13 cellular contexts compared by ENCODE assay signal in genomic region chr2:150601280-150602038, GRCh38.
DNase-seq lines count a peak whose midpoint lies in the region; ATAC-seq and TF ChIP-seq lines count a peak whose summit lies in the region.
"Had no signal": no experiment of that assay in that cellular context is flagged by ENCODE, and none has a peak within 500 bp of the region (broad histone marks: within the 10 kb centered on the region; RNA-seq: fewer than 3 reads in every experiment).

No MANE protein-coding gene starts in this region.

- H3K36me3 ChIP-seq in hepatocyte (replicated peaks; ENCODE audit: insufficient read depth, low read depth) (no peaks in the 10 kb centered on the region), GM23338 (ENCODE audit: insufficient read depth) (no peaks in the 10 kb centered on the region)
- H3K36me3 ChIP-seq: gastrocnemius medialis, SJCRH30 had no signal

- TF ChIP-seq CTCF in hepatocyte (IDR thresholded peaks at IDR 0.05; ENCODE audit: poor library complexity): no peak
- TF ChIP-seq CTCF in GM23338 (conservative IDR thresholded peaks at IDR 0.05; ENCODE audit: low read depth in 2 of 2): no peak

- H2AFZ ChIP-seq in hepatocyte (no peak overlapping the region), GM23338 (no peak overlapping the region)

- ATAC-seq in sciatic nerve (peak; percentile 32), GM23338 (no peak), HG03159 (IDR thresholded peaks at IDR 0.05; ENCODE audit: unreplicated experiment) (no peak), HG02970 (IDR thresholded peaks at IDR 0.05; ENCODE audit: low FRiP score, unreplicated experiment) (no peak)
- ATAC-seq: activated naive CD4-positive, alpha-beta T cell treated with anti-CD3 and anti-CD28 coated beads, Interleukin-2, amount 50 U/mL, for 72 hours; gastrocnemius medialis had no signal

- no peaks in the 10 kb centered on the region for H3K79me2 ChIP-seq in hepatocyte
- H3K79me2 ChIP-seq in GM23338 (replicated peaks; ENCODE audit: insufficient read depth): no peaks in the 10 kb centered on the region

- H3K27ac ChIP-seq in hepatocyte (no peak overlapping the region), GM23338 (ENCODE audit: low read depth) (no peak overlapping the region)
- H3K27ac ChIP-seq: gastrocnemius medialis, SJCRH30 had no signal

- no peaks in the 10 kb centered on the region for H3K4me1 ChIP-seq in hepatocyte (ENCODE audit: insufficient read depth)
- no peaks in the 10 kb centered on the region for H3K4me1 ChIP-seq in GM23338 (ENCODE audit: insufficient read depth)
- H3K4me1 ChIP-seq: gastrocnemius medialis had no signal

- H3K9me3 Mint-ChIP-seq in GM23338: no peaks in the 10 kb centered on the region

- H3K9me2 ChIP-seq in hepatocyte (replicated peaks; ENCODE audit: insufficient read depth): no peaks in the 10 kb centered on the region
- H3K9me2 ChIP-seq in GM23338 (ENCODE audit: insufficient read depth): no peaks in the 10 kb centered on the region

- H3K4me3 Mint-ChIP-seq in GM23338: no peak overlapping the region

- H3K27me3 ChIP-seq in hepatocyte (no peaks in the 10 kb centered on the region), GM23338 (ENCODE audit: insufficient read depth) (no peaks in the 10 kb centered on the region)
- H3K27me3 ChIP-seq: gastrocnemius medialis, SJCRH30 had no signal

- H3F3A ChIP-seq in GM23338 (replicated peaks; ENCODE audit: low read depth): no peaks in the 10 kb centered on the region

- DNase-seq in HCEC 1CT (peak; percentile 82), astrocyte of the hippocampus (ENCODE audit: low read depth, low spot score) (peak; percentile 78), hepatocyte (ENCODE audit: low spot score) (no peak), sciatic nerve (ENCODE audit: low spot score) (no peak), GM23338 (ENCODE audit: low spot score) (no peak), DMS79 (lab: John Stamatoyannopoulos, UW) (no peak)
- DNase-seq: dermis blood vessel endothelial cell, gastrocnemius medialis, kidney, SJCRH30 had no signal

- H3K9me3 ChIP-seq in hepatocyte (ENCODE audit: low read depth): no peaks in the 10 kb centered on the region
- H3K9me3 ChIP-seq: gastrocnemius medialis, SJCRH30 had no signal

- peak overlapping the region; percentile 28 for H3K4me2 ChIP-seq in hepatocyte
- H3K4me2 ChIP-seq in GM23338: no peak overlapping the region

- H3K27ac Mint-ChIP-seq in GM23338: no peak overlapping the region
- H3K27ac Mint-ChIP-seq: activated naive CD4-positive, alpha-beta T cell treated with anti-CD3 and anti-CD28 coated beads, Interleukin-2, amount 50 U/mL, for 72 hours had no signal

- WGBS in hepatocyte (ENCODE audit: low lambda C conversion rate, missing lambda C conversion rate): 70% methylated on average over 6 of the region's 6 CpGs

- H4K20me1 ChIP-seq in hepatocyte (ENCODE audit: insufficient read depth, poor library complexity, severe bottlenecking) (no peaks in the 10 kb centered on the region), GM23338 (replicated peaks; ENCODE audit: insufficient read depth) (no peaks in the 10 kb centered on the region)

- intact Hi-C loops in sciatic nerve (cut with DNase I): no loop called here

- H3K4me3 ChIP-seq in hepatocyte (no peak overlapping the region), GM23338 (no peak overlapping the region)
- H3K4me3 ChIP-seq: gastrocnemius medialis, SJCRH30 had no signal

- peaks cover 2% of the 10 kb centered on the region; the same call in 1 of the 3 replicates for H3K36me3 Mint-ChIP-seq in GM23338 (ENCODE audit: low read depth)
- H3K36me3 Mint-ChIP-seq: activated naive CD4-positive, alpha-beta T cell treated with anti-CD3 and anti-CD28 coated beads, Interleukin-2, amount 50 U/mL, for 72 hours had no signal

- 0 out of 3 replicates have a peak, but pooled peaks cover under 1% of the 10 kb centered on the region for H3K4me1 Mint-ChIP-seq in GM23338

- H3K27me3 Mint-ChIP-seq in GM23338 (ENCODE audit: insufficient read depth, low read depth, poor library complexity): peaks cover 1% of the 10 kb centered on the region

TF ChIP-seq in GM23338, 12 proteins besides CTCF, POLR2A, EP300 and RAD21 (continues in another document):
- TF ChIP-seq REST (IDR thresholded peaks at IDR 0.05; ENCODE audit: unreplicated experiment): no peak
- TF ChIP-seq, protein P1, sequence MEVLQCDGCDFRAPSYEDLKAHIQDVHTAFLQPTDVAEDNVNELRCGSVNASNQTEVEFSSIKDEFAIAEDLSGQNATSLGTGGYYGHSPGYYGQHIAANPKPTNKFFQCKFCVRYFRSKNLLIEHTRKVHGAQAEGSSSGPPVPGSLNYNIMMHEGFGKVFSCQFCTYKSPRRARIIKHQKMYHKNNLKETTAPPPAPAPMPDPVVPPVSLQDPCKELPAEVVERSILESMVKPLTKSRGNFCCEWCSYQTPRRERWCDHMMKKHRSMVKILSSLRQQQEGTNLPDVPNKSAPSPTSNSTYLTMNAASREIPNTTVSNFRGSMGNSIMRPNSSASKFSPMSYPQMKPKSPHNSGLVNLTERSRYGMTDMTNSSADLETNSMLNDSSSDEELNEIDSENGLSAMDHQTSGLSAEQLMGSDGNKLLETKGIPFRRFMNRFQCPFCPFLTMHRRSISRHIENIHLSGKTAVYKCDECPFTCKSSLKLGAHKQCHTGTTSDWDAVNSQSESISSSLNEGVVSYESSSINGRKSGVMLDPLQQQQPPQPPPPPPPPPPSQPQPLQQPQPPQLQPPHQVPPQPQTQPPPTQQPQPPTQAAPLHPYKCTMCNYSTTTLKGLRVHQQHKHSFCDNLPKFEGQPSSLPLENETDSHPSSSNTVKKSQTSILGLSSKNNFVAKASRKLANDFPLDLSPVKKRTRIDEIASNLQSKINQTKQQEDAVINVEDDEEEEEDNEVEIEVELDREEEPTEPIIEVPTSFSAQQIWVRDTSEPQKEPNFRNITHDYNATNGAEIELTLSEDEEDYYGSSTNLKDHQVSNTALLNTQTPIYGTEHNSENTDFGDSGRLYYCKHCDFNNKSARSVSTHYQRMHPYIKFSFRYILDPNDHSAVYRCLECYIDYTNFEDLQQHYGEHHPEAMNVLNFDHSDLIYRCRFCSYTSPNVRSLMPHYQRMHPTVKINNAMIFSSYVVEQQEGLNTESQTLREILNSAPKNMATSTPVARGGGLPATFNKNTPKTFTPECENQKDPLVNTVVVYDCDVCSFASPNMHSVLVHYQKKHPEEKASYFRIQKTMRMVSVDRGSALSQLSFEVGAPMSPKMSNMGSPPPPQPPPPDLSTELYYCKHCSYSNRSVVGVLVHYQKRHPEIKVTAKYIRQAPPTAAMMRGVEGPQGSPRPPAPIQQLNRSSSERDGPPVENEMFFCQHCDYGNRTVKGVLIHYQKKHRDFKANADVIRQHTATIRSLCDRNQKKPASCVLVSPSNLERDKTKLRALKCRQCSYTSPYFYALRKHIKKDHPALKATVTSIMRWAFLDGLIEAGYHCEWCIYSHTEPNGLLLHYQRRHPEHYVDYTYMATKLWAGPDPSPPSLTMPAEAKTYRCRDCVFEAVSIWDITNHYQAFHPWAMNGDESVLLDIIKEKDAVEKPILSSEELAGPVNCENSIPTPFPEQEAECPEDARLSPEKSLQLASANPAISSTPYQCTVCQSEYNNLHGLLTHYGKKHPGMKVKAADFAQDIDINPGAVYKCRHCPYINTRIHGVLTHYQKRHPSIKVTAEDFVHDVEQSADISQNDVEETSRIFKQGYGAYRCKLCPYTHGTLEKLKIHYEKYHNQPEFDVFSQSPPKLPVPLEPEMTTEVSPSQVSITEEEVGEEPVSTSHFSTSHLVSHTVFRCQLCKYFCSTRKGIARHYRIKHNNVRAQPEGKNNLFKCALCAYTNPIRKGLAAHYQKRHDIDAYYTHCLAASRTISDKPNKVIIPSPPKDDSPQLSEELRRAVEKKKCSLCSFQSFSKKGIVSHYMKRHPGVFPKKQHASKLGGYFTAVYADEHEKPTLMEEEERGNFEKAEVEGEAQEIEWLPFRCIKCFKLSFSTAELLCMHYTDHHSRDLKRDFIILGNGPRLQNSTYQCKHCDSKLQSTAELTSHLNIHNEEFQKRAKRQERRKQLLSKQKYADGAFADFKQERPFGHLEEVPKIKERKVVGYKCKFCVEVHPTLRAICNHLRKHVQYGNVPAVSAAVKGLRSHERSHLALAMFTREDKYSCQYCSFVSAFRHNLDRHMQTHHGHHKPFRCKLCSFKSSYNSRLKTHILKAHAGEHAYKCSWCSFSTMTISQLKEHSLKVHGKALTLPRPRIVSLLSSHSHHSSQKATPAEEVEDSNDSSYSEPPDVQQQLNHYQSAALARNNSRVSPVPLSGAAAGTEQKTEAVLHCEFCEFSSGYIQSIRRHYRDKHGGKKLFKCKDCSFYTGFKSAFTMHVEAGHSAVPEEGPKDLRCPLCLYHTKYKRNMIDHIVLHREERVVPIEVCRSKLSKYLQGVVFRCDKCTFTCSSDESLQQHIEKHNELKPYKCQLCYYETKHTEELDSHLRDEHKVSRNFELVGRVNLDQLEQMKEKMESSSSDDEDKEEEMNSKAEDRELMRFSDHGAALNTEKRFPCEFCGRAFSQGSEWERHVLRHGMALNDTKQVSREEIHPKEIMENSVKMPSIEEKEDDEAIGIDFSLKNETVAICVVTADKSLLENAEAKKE (CRISPR knock-in tag; IDR thresholded peaks at IDR 0.05): no peak
- TF ChIP-seq EZH2phosphoT487 (IDR thresholded peaks at IDR 0.05; ENCODE audit: unreplicated experiment): no peak

Comparison
In these comparisons a context has a peak if more than half of its experiments do, and no peak if none do; other contexts are left out.
1. DNase-seq: peak in HCEC 1CT (single experiment) and astrocyte of the hippocampus (single experiment); none in hepatocyte (single experiment), sciatic nerve (single experiment), GM23338 (single experiment) and DMS79 (single experiment).